10 cellular contexts compared by ENCODE assay signal in genomic region chr11:104772806-104773241, GRCh38.
DNase-seq lines count a peak whose midpoint lies in the region; FAIRE-seq and TF ChIP-seq lines count a peak whose summit lies in the region.
"Had no signal": no experiment of that assay in that cellular context is flagged by ENCODE, and none has a peak within 500 bp of the region (broad histone marks: within the 10 kb centered on the region; RNA-seq: fewer than 3 reads in every experiment).

No MANE protein-coding gene starts in this region.

- no peak overlapping the region for H2BK5ac ChIP-seq in mesenchymal stem cell (ENCODE audit: low read depth, low read length, poor library complexity, severe bottlenecking)

- H2BK12ac ChIP-seq in mesenchymal stem cell (ENCODE audit: low read length in 2 of 2), result no peak overlapping the region

- no peak overlapping the region for H4K8ac ChIP-seq in mesenchymal stem cell (ENCODE audit: low read length)

- H4K91ac ChIP-seq in mesenchymal stem cell (ENCODE audit: low read length), result no peak overlapping the region

- H3K4me3 ChIP-seq in AG09309 (ENCODE audit: control insufficient read depth, low read depth, low read length) (no peak overlapping the region), bronchial epithelial cell (ENCODE audit: low read depth, low read length) (no peak overlapping the region), mesenchymal stem cell (ENCODE audit: insufficient read depth in 1 of 2, low read depth in 1 of 2, low read length in 2 of 2) (no peak overlapping the region)
- H3K4me3 ChIP-seq: K562 had no signal

- DNase-seq in AG09309 (ENCODE audit: low read depth) (peak; percentile 79), HTR-8/SVneo (ENCODE audit: insufficient read length, low spot score) (peak; percentile 77), bronchial epithelial cell (ENCODE audit: low read depth) (peak; percentile 97), mesenchymal stem cell (peak; percentile 90), COR-L47 (lab: John Stamatoyannopoulos, UW) (no peak), medulla oblongata (ENCODE audit: extremely low spot score) (no peak), DMS 273 treated with DMSO at 0.1 percent for 48 hours (lab: John Stamatoyannopoulos, UW) (no peak), GM13976 (ENCODE audit: low spot score) (no peak)
- DNase-seq: kidney had no signal

- no peak overlapping the region for H3K4ac ChIP-seq in mesenchymal stem cell (ENCODE audit: low read depth in 1 of 2, low read length in 2 of 2)

- H3K4me2 ChIP-seq in mesenchymal stem cell (ENCODE audit: low read length, poor library complexity, severe bottlenecking), result no peak overlapping the region

- H3K79me1 ChIP-seq in mesenchymal stem cell (replicated peaks; ENCODE audit: low read length, poor library complexity, severe bottlenecking), result no peaks in the 10 kb centered on the region

- H3K36me3 ChIP-seq in bronchial epithelial cell (ENCODE audit: control insufficient read depth, insufficient read depth, low read length) (no peaks in the 10 kb centered on the region), mesenchymal stem cell (ENCODE audit: control insufficient read depth in 1 of 2, insufficient read depth in 2 of 2, low read depth in 1 of 2, low read length in 2 of 2) (no peaks in the 10 kb centered on the region)

- no peak overlapping the region for H2BK120ac ChIP-seq in mesenchymal stem cell (ENCODE audit: low read depth, low read length)

- H2AK5ac ChIP-seq in mesenchymal stem cell (ENCODE audit: low read length, severe bottlenecking), result no peak overlapping the region

- H2AFZ ChIP-seq in mesenchymal stem cell (ENCODE audit: low read depth, low read length), result no peak overlapping the region

- H3K9me3 ChIP-seq in mesenchymal stem cell (ENCODE audit: control insufficient read depth, low read length), result peaks cover 7% of the 10 kb centered on the region

- peak overlapping the region; percentile 78 for H3K27ac ChIP-seq in mesenchymal stem cell (ENCODE audit: low read length, poor library complexity, severe bottlenecking)

- H3K9ac ChIP-seq in mesenchymal stem cell (ENCODE audit: low read length), result peak overlapping the region; percentile 63

- no peak overlapping the region for H2BK15ac ChIP-seq in mesenchymal stem cell (ENCODE audit: low read depth, poor library complexity, severe bottlenecking)

- H3K18ac ChIP-seq in mesenchymal stem cell (ENCODE audit: low read depth in 1 of 2, low read length in 2 of 2), result no peak overlapping the region

- 0% methylated on average over 1 of the region's 6 CpGs for WGBS in mesenchymal stem cell

- H3K27me3 ChIP-seq in bronchial epithelial cell (ENCODE audit: control insufficient read depth, insufficient read depth, low read length) (no peaks in the 10 kb centered on the region), mesenchymal stem cell (ENCODE audit: control insufficient read depth in 1 of 2, insufficient read depth in 1 of 2, low read length in 2 of 2) (no peaks in the 10 kb centered on the region)

- no peaks in the 10 kb centered on the region for H3K4me1 ChIP-seq in mesenchymal stem cell (ENCODE audit: control insufficient read depth, insufficient read depth, low read depth, low read length)

- TF ChIP-seq CTCF in AG09309 (IDR thresholded peaks at IDR 0.05; ENCODE audit: control insufficient read depth, insufficient read depth, low read depth, low read length, missing control alignments) (no peak), bronchial epithelial cell (IDR thresholded peaks at IDR 0.05; ENCODE audit: insufficient read depth, low read length, severe bottlenecking) (no peak), GM13976 (IDR thresholded peaks at IDR 0.05; ENCODE audit: borderline replicate concordance, control extremely low read depth, extremely low read depth, insufficient read depth, missing control alignments) (no peak)

- H3K14ac ChIP-seq in mesenchymal stem cell (ENCODE audit: low read length in 2 of 2), result no peak overlapping the region

- in situ Hi-C loops in GM13976 (cut with MboI; ENCODE audit: low sequenced_read_pairs, unreplicated experiment), result no loop called here

- H3K23ac ChIP-seq in mesenchymal stem cell (ENCODE audit: low read length in 2 of 2), result no peak overlapping the region

- FAIRE-seq in HTR-8/SVneo (lab: Jason Lieb, UNC) (peak; percentile 96), bronchial epithelial cell (lab: Jason Lieb, UNC) (no peak)
- FAIRE-seq: K562 had no signal

Comparison
In these comparisons a context has a peak if more than half of its experiments do, and no peak if none do; other contexts are left out.
1. DNase-seq: peak in AG09309 (single experiment), HTR-8/SVneo (single experiment), bronchial epithelial cell (single experiment) and mesenchymal stem cell (single experiment); none in COR-L47 (single experiment), medulla oblongata (single experiment), DMS 273 treated with DMSO at 0.1 percent for 48 hours (single experiment) and GM13976 (single experiment).